In the genomic region with DNA sequence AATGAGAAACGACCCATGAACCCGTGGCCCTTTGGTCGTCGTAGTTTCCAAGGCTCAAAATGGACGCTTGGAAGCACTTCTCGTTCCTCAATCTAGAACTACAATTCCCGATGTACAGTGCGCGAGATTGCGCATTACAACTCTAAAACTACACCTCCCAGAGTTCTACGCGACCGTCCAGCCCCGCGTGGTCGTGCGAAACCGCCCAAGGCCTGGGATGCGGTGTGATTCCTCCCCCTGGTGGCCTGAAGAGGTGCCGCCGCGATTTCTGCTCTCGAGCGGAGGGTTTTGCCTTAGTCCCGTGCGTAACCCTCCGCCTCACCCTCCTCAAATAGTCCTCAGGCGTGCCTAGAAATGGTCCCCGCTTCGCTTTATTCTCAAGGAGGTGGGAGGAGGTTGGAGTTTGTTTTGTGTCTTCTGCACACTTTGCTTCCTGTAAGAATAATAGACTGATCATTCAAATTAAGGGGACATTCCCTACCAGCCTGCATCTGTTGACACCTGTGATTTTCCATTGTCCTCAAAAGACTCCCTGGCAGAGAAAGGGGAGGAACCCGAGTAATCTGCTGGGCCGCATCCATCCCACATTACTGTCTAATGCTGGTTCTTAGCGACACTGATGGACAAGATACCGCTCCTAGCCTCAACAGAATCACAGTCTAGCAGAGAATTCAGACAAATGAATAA, we compare ENCODE assay signal across 8 cellular contexts. TPM values are rescaled to one million over a fixed set of nuclear protein-coding genes. Genes with fewer than 3 reads are reported as not detected.
DNase-seq lines count a peak whose midpoint lies in the region; ATAC-seq and TF ChIP-seq lines count a peak whose summit lies in the region.

No MANE protein-coding gene starts in this region.

- peaks cover 12% of the 10 kb centered on the region for H3K4me1 ChIP-seq in OCI-LY3 (ENCODE audit: low read length)

- ATAC-seq in GM21526 (IDR thresholded peaks at IDR 0.05; ENCODE audit: low FRiP score, unreplicated experiment) = peak; percentile 89

- H3K9me3 ChIP-seq in OCI-LY3 (ENCODE audit: insufficient read depth, low read length) = no peaks in the 10 kb centered on the region

- DNase-seq in DMS 273 (lab: John Stamatoyannopoulos, UW; ENCODE audit: unreplicated experiment) (peak; percentile 100), HuH-7.5 (ENCODE audit: low spot score) (peak; percentile 71), activated T-cell treated with anti-CD3 and anti-CD28 coated beads for 4 hours (peak; percentile 93), epithelial cell of proximal tubule (ENCODE audit: low read depth) (peak; percentile 97), mucosa of gallbladder (ENCODE audit: low spot score) (peak; percentile 99)
- DNase-seq in stimulated activated CD8-positive, alpha-beta memory T cell treated with anti-CD3 and anti-CD28 coated beads, Interleukin-4, amount 100 ng/mL, for 4 hours (ENCODE audit: low read depth in 2 of 2, low spot score in 1 of 2) = peak; percentile 92 to 94

- peak overlapping the region; percentile 91 for H3K4me2 ChIP-seq in OCI-LY3 (ENCODE audit: low read length)

- H3K79me2 ChIP-seq in OCI-LY3 (ENCODE audit: low read length) = 0 out of 2 replicates have a peak, but pooled peaks cover 3% of the 10 kb centered on the region

- TF ChIP-seq CTCF in OCI-LY3 (IDR thresholded peaks at IDR 0.05; ENCODE audit: low read depth, low read length) = peak; percentile 73
- TF ChIP-seq CTCF in epithelial cell of proximal tubule (conservative IDR thresholded peaks at IDR 0.05; ENCODE audit: low read depth, low read length) = peak; percentile 99

- no peak overlapping the region for H3K27ac ChIP-seq in OCI-LY3 (ENCODE audit: low read length)

- H2AFZ ChIP-seq in OCI-LY3 (ENCODE audit: low read depth, low read length) = peak overlapping the region; percentile 98

- H3K4me3 ChIP-seq in OCI-LY3 (ENCODE audit: low read length) (peak overlapping the region; percentile 93), epithelial cell of proximal tubule (ENCODE audit: low read depth, low read length) (peak overlapping the region; percentile 69)

- no peaks in the 10 kb centered on the region for H4K20me1 ChIP-seq in OCI-LY3 (ENCODE audit: insufficient read depth, low read length)

- H3K36me3 ChIP-seq in OCI-LY3 (replicated peaks; ENCODE audit: low read depth, low read length) = no peaks in the 10 kb centered on the region

- peak overlapping the region; percentile 65 for H3K9ac ChIP-seq in OCI-LY3 (ENCODE audit: low read length)

- H3K27me3 ChIP-seq in OCI-LY3 (ENCODE audit: low read depth, low read length) = no peaks in the 10 kb centered on the region

RNA-seq across cellular contexts. Expression of gene PAFAH2, which starts 0.4 kb away (rescaled TPM):
- total RNA-seq in epithelial cell of proximal tubule = 11.6 and 12.0 TPM in 2 replicates
- 43.6 TPM for total RNA-seq in mucosa of gallbladder

RNA-seq across cellular contexts. Expression of gene EXTL1, which starts 23.4 kb away (rescaled TPM):
- total RNA-seq in epithelial cell of proximal tubule = 0.07 and 0.12 TPM in 2 replicates
- 1.6 TPM for total RNA-seq in mucosa of gallbladder

RNA-seq across cellular contexts. Expression of gene SLC30A2, which starts 47.7 kb away (rescaled TPM):
- total RNA-seq in epithelial cell of proximal tubule = not detected in 2 replicates
- total RNA-seq in mucosa of gallbladder = 166 TPM

Comparison
In these comparisons a context has a peak if more than half of its experiments do, and no peak if none do; other contexts are left out.
1. RNA of gene SLC30A2, which starts 47.7 kb away (total RNA-seq): 166 TPM in mucosa of gallbladder (single experiment); not detected in epithelial cell of proximal tubule; every median in the first group is over 100 times any median in the second.
2. Peak in every context shown above with its lines, with median percentiles within 50 percentile points of each other: DNase-seq.